Comparison of ENCODE assay signal across 8 cellular contexts in genomic region chr2:26970928-26971627, GRCh38. TPM values are rescaled to one million over a fixed set of nuclear protein-coding genes. Genes with fewer than 3 reads are reported as not detected.
DNase-seq lines count a peak whose midpoint lies in the region; ATAC-seq and TF ChIP-seq lines count a peak whose summit lies in the region.

No MANE protein-coding gene starts in this region.

- H3K27ac Mint-ChIP-seq in activated CD4-positive, alpha-beta memory T cell treated with anti-CD3 and anti-CD28 coated beads for 36 hours: no peak overlapping the region

- no peaks in the 10 kb centered on the region for H3K36me3 ChIP-seq in BLaER1 treated with 17β-estradiol and CSF1 and Interleukin-3, amounts not matched to agents 10 nM and 100 nM
- no peaks in the 10 kb centered on the region for H3K36me3 ChIP-seq in osteoblast (ENCODE audit: insufficient read depth, low read length)

- CTCF ChIA-PET in activated CD4-positive, alpha-beta memory T cell treated with anti-CD3 and anti-CD28 coated beads for 36 hours (lab: Charles Lee): interaction anchor here (0.7 to 1.6 kb wide), 2 partner anchors 46 to 125 kb away, joined by 4 to 6 read pairs; no protein-coding TSS in a partner anchor

- peaks cover 7% of the 10 kb centered on the region for H3K79me2 ChIP-seq in osteoblast (ENCODE audit: insufficient read depth, low read length)

- H3K27me3 ChIP-seq in BLaER1 treated with 17β-estradiol and CSF1 and Interleukin-3, amounts not matched to agents 10 nM and 100 nM: peaks cover 15 to 48% (median 40%) of the 10 kb centered on the region in 11 experiments; a peak in 21 of 22 replicates
- H3K27me3 ChIP-seq in osteoblast (ENCODE audit: insufficient read depth, low read length): peaks cover 3% of the 10 kb centered on the region

- intact Hi-C loops in activated CD4-positive, alpha-beta memory T cell treated with anti-CD3 and anti-CD28 coated beads for 36 hours (cut with micrococcal nuclease): loop anchor here (1.0 kb wide), 1 partner anchor 110 kb away; no protein-coding TSS in a partner anchor

- H3K4me3 Mint-ChIP-seq in activated CD4-positive, alpha-beta memory T cell treated with anti-CD3 and anti-CD28 coated beads for 36 hours: peak overlapping the region; percentile 68

- peaks cover 0 to 13% (median 4%) of the 10 kb centered on the region in 11 experiments; a peak in 5 of 22 replicates for H4K20me1 ChIP-seq in BLaER1 treated with 17β-estradiol and CSF1 and Interleukin-3, amounts not matched to agents 10 nM and 100 nM
- H4K20me1 ChIP-seq in osteoblast (ENCODE audit: insufficient read depth, low read length): peaks cover 31% of the 10 kb centered on the region

- ATAC-seq in HG02798 (IDR thresholded peaks at IDR 0.05; ENCODE audit: poor library complexity, unreplicated experiment) (peak; percentile 2), GM19463 (IDR thresholded peaks at IDR 0.05; ENCODE audit: unreplicated experiment) (no peak)

- peaks cover 9 to 15% (median 12%) of the 10 kb centered on the region in 10 experiments; a peak in 18 of 20 replicates for H3K4me1 ChIP-seq in BLaER1 treated with 17β-estradiol and CSF1 and Interleukin-3, amounts not matched to agents 10 nM and 100 nM
- peaks cover 13% of the 10 kb centered on the region for H3K4me1 ChIP-seq in osteoblast (ENCODE audit: insufficient read depth, low read length)

- peak overlapping the region; percentile 94 for H2AFZ ChIP-seq in osteoblast (ENCODE audit: low read length)

- H3K9ac ChIP-seq in BLaER1 treated with 17β-estradiol and CSF1 and Interleukin-3, amounts not matched to agents 10 nM and 100 nM: peak overlapping the region in 6 of 11 experiments; percentile 24 to 76 (median 70); a peak in 12 of 22 replicates

- no peaks in the 10 kb centered on the region for H3K9me3 Mint-ChIP-seq in activated CD4-positive, alpha-beta memory T cell treated with anti-CD3 and anti-CD28 coated beads for 36 hours

- peak overlapping the region; percentile 51 to 97 (median 79) for H3K4me2 ChIP-seq in BLaER1 treated with 17β-estradiol and CSF1 and Interleukin-3, amounts not matched to agents 10 nM and 100 nM
- peak overlapping the region; percentile 94 for H3K4me2 ChIP-seq in osteoblast (ENCODE audit: insufficient read depth, low read length)

- H3K27me3 Mint-ChIP-seq in activated CD4-positive, alpha-beta memory T cell treated with anti-CD3 and anti-CD28 coated beads for 36 hours: peaks cover 14% of the 10 kb centered on the region

- POLR2A ChIA-PET in activated CD4-positive, alpha-beta memory T cell treated with anti-CD3 and anti-CD28 coated beads for 36 hours (lab: Charles Lee): interaction anchor here (0.7 kb wide), 1 partner anchor 60 kb away, joined by 3 read pairs; no protein-coding TSS in a partner anchor

- peaks cover 15% of the 10 kb centered on the region for H3K4me1 Mint-ChIP-seq in activated CD4-positive, alpha-beta memory T cell treated with anti-CD3 and anti-CD28 coated beads for 36 hours (ENCODE audit: low read depth)

- peak overlapping the region; percentile 56 to 80 (median 68) for H3K4me3 ChIP-seq in BLaER1 treated with 17β-estradiol and CSF1 and Interleukin-3, amounts not matched to agents 10 nM and 100 nM
- peak overlapping the region; percentile 79 for H3K4me3 ChIP-seq in fibroblast of villous mesenchyme (ENCODE audit: low read depth, low read length)
- peak overlapping the region; percentile 90 for H3K4me3 ChIP-seq in osteoblast (ENCODE audit: insufficient read depth, low read length)

- TF ChIP-seq CTCF in fibroblast of villous mesenchyme (IDR thresholded peaks at IDR 0.05; ENCODE audit: insufficient read depth, low read depth, low read length) (no peak), osteoblast (IDR thresholded peaks at IDR 0.05; ENCODE audit: extremely low read depth, low read depth, low read length) (no peak)

- no peak for DNase-seq in activated CD4-positive, alpha-beta memory T cell treated with anti-CD3 and anti-CD28 coated beads for 36 hours
- DNase-seq in fibroblast of villous mesenchyme (ENCODE audit: low read depth): peak; percentile 25
- peak; percentile 80 for DNase-seq in osteoblast (ENCODE audit: insufficient read length, low spot score, missing footprints)
- DNase-seq in activated gamma-delta T cell (lab: John Stamatoyannopoulos, UW): no peak
- DNase-seq in globus pallidus (ENCODE audit: low spot score): no peak

- no peak overlapping the region for H3K27ac ChIP-seq in BLaER1 treated with 17β-estradiol and CSF1 and Interleukin-3, amounts not matched to agents 10 nM and 100 nM
- peak overlapping the region; percentile 45 for H3K27ac ChIP-seq in osteoblast (ENCODE audit: low read depth, low read length)

- no peaks in the 10 kb centered on the region for H3K36me3 Mint-ChIP-seq in activated CD4-positive, alpha-beta memory T cell treated with anti-CD3 and anti-CD28 coated beads for 36 hours

- no peaks in the 10 kb centered on the region for H3K9me3 ChIP-seq in BLaER1 treated with 17β-estradiol and CSF1 and Interleukin-3, amounts not matched to agents 10 nM and 100 nM (replicated peaks in 1 of 11)
- H3K9me3 ChIP-seq in osteoblast (ENCODE audit: low read depth, low read length): no peaks in the 10 kb centered on the region

RNA-seq across cellular contexts. Expression of gene MAPRE3, which starts 0.6 kb away (rescaled TPM):
- total RNA-seq in activated CD4-positive, alpha-beta memory T cell treated with anti-CD3 and anti-CD28 coated beads for 36 hours: 1 to 10 TPM; 4.4 TPM
- 3.5 TPM in 2 replicates for total RNA-seq in fibroblast of villous mesenchyme
- total RNA-seq in osteoblast: 6.5 TPM in 2 replicates

Comparison
In these comparisons a context has a peak if more than half of its experiments do, and no peak if none do; other contexts are left out.
1. DNase-seq: peak in fibroblast of villous mesenchyme (single experiment) and osteoblast (single experiment); none in activated CD4-positive, alpha-beta memory T cell treated with anti-CD3 and anti-CD28 coated beads for 36 hours (single experiment), activated gamma-delta T cell (single experiment) and globus pallidus (single experiment).
2. Peak in every context shown above with its lines, with median percentiles within 50 percentile points of each other: H3K4me3 ChIP-seq.